In the genomic region with DNA sequence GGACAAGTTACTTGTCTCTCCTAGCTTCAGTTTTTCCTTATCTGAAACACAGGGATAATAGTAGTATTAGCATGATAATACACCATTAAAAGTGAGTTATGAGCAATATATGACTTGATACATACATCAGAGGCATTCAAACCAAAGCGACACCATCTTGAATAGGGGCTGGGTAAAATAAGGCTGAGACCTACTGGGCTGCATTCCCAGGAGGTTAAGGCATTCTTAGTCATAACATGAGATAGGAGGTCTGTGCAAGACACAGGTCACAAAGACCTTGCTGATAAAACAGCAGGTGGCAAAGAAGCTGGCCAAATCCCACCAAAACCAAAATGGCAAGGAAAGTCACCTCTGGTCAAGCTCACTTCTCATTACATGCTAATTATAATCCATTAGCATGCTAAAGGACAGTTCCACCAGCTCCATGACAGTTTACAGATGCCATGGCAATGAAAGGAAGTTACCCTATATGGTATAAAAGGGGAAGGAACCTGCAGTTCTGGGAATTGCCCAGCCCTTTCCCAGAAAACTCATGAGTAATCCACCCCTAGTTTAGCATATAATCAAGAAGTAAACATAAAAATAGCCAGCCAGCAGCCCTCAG, we compare ENCODE assay signal across 1 cellular context.
TF ChIP-seq lines count a peak whose summit lies in the region.

No MANE protein-coding gene starts in this region.

TF ChIP-seq in K562, 482 proteins besides CTCF, POLR2A, EP300 and RAD21 (continued from another document and continues in another):
- TF ChIP-seq, protein P1, sequence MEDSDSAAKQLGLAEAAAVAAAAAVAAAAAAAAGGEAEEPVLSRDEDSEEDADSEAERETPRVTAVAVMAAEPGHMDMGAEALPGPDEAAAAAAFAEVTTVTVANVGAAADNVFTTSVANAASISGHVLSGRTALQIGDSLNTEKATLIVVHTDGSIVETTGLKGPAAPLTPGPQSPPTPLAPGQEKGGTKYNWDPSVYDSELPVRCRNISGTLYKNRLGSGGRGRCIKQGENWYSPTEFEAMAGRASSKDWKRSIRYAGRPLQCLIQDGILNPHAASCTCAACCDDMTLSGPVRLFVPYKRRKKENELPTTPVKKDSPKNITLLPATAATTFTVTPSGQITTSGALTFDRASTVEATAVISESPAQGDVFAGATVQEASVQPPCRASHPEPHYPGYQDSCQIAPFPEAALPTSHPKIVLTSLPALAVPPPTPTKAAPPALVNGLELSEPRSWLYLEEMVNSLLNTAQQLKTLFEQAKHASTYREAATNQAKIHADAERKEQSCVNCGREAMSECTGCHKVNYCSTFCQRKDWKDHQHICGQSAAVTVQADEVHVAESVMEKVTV (CRISPR knock-in tag; IDR thresholded peaks at IDR 0.05), result no peak
- TF ChIP-seq ZNF282 (CRISPR knock-in tag; IDR thresholded peaks at IDR 0.05) (no peak), ZNF778 (CRISPR knock-in tag; IDR thresholded peaks at IDR 0.05) (no peak), ZNF347 (CRISPR knock-in tag; IDR thresholded peaks at IDR 0.05; ENCODE audit: low read depth) (peak; percentile 66; the same call in 1 of the 2 replicates), ZNF239 (CRISPR knock-in tag; IDR thresholded peaks at IDR 0.05) (peak; percentile 83), KAT2B (IDR thresholded peaks at IDR 0.05; ENCODE audit: low read depth, low read length) (no peak), BMI1 (IDR thresholded peaks at IDR 0.05; ENCODE audit: low read length) (no peak), ZSCAN32 (CRISPR knock-in tag; IDR thresholded peaks at IDR 0.05) (0 out of 2 replicates have a peak, but pooled peaks have one; percentile 55), PCBP2 (IDR thresholded peaks at IDR 0.05; ENCODE audit: low read depth, low read length, poor library complexity, severe bottlenecking) (no peak), MIER1 (IDR thresholded peaks at IDR 0.05; ENCODE audit: low read depth) (no peak), DDX20 (tag; IDR thresholded peaks at IDR 0.05; ENCODE audit: low read depth) (peak; percentile 92), TARDBP (IDR thresholded peaks at IDR 0.05) (no peak), NEUROD1 (IDR thresholded peaks at IDR 0.05; ENCODE audit: borderline replicate concordance, low read depth, low read length, partially characterized antibody) (no peak), ZC3H8 (IDR thresholded peaks at IDR 0.05) (no peak), TEAD2 (tag; IDR thresholded peaks at IDR 0.05) (peak; percentile 95), MAFG (tag; conservative IDR thresholded peaks at IDR 0.05) (no peak), FOXK1 (CRISPR knock-in tag; IDR thresholded peaks at IDR 0.05; ENCODE audit: borderline replicate concordance) (no peak), ZNF121 (CRISPR knock-in tag; conservative IDR thresholded peaks at IDR 0.05) (no peak), MAFK (IDR thresholded peaks at IDR 0.05; ENCODE audit: low read length) (no peak), RUNX1 (IDR thresholded peaks at IDR 0.05; ENCODE audit: low read depth) (no peak), PHF20 (IDR thresholded peaks at IDR 0.05; ENCODE audit: partially characterized antibody) (no peak), LCOR (CRISPR knock-in tag; IDR thresholded peaks at IDR 0.05) (no peak), CREBBP (IDR thresholded peaks at IDR 0.05; ENCODE audit: low read depth, low read length) (no peak), HDAC8 (tag; IDR thresholded peaks at IDR 0.05) (peak; percentile 89), FOXM1 (IDR thresholded peaks at IDR 0.05; ENCODE audit: low read depth) (no peak), FOXM1 (CRISPR knock-in tag; IDR thresholded peaks at IDR 0.05; ENCODE audit: low read depth) (no peak), ARID2 (IDR thresholded peaks at IDR 0.05) (no peak), RFX7 (CRISPR knock-in tag; IDR thresholded peaks at IDR 0.05) (no peak), ELF2 (CRISPR knock-in tag; IDR thresholded peaks at IDR 0.05) (peak; percentile 25; the same call in 1 of the 2 replicates), RFX1 (IDR thresholded peaks at IDR 0.05) (peak; percentile 76), HDAC3 (IDR thresholded peaks at IDR 0.05; ENCODE audit: borderline replicate concordance, partially characterized antibody) (no peak), KHSRP (IDR thresholded peaks at IDR 0.05) (no peak), ARID1B (IDR thresholded peaks at IDR 0.05) (no peak), ZNF507 (tag; conservative IDR thresholded peaks at IDR 0.05) (no peak), NFATC3 (IDR thresholded peaks at IDR 0.05) (no peak), ZC3H4 (CRISPR knock-in tag; IDR thresholded peaks at IDR 0.05; ENCODE audit: borderline replicate concordance) (no peak), KLF6 (CRISPR knock-in tag; IDR thresholded peaks at IDR 0.05; ENCODE audit: borderline replicate concordance) (peak; percentile 94), SMARCA5 (IDR thresholded peaks at IDR 0.05) (no peak)
- TF ChIP-seq, protein P2, sequence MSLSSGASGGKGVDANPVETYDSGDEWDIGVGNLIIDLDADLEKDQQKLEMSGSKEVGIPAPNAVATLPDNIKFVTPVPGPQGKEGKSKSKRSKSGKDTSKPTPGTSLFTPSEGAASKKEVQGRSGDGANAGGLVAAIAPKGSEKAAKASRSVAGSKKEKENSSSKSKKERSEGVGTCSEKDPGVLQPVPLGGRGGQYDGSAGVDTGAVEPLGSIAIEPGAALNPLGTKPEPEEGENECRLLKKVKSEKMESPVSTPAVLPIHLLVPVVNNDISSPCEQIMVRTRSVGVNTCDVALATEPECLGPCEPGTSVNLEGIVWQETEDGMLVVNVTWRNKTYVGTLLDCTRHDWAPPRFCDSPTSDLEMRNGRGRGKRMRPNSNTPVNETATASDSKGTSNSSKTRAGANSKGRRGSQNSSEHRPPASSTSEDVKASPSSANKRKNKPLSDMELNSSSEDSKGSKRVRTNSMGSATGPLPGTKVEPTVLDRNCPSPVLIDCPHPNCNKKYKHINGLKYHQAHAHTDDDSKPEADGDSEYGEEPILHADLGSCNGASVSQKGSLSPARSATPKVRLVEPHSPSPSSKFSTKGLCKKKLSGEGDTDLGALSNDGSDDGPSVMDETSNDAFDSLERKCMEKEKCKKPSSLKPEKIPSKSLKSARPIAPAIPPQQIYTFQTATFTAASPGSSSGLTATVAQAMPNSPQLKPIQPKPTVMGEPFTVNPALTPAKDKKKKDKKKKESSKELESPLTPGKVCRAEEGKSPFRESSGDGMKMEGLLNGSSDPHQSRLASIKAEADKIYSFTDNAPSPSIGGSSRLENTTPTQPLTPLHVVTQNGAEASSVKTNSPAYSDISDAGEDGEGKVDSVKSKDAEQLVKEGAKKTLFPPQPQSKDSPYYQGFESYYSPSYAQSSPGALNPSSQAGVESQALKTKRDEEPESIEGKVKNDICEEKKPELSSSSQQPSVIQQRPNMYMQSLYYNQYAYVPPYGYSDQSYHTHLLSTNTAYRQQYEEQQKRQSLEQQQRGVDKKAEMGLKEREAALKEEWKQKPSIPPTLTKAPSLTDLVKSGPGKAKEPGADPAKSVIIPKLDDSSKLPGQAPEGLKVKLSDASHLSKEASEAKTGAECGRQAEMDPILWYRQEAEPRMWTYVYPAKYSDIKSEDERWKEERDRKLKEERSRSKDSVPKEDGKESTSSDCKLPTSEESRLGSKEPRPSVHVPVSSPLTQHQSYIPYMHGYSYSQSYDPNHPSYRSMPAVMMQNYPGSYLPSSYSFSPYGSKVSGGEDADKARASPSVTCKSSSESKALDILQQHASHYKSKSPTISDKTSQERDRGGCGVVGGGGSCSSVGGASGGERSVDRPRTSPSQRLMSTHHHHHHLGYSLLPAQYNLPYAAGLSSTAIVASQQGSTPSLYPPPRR (CRISPR knock-in tag; IDR thresholded peaks at IDR 0.05; ENCODE audit: borderline replicate concordance), result no peak
- TF ChIP-seq, protein P3, sequence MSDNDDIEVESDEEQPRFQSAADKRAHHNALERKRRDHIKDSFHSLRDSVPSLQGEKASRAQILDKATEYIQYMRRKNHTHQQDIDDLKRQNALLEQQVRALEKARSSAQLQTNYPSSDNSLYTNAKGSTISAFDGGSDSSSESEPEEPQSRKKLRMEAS (CRISPR knock-in tag; IDR thresholded peaks at IDR 0.05), result no peak
- TF ChIP-seq, protein P4, sequence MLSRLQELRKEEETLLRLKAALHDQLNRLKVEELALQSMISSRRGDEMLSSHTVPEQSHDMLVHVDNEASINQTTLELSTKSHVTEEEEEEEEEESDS (CRISPR knock-in tag; IDR thresholded peaks at IDR 0.05), result no peak
- TF ChIP-seq, protein P5, sequence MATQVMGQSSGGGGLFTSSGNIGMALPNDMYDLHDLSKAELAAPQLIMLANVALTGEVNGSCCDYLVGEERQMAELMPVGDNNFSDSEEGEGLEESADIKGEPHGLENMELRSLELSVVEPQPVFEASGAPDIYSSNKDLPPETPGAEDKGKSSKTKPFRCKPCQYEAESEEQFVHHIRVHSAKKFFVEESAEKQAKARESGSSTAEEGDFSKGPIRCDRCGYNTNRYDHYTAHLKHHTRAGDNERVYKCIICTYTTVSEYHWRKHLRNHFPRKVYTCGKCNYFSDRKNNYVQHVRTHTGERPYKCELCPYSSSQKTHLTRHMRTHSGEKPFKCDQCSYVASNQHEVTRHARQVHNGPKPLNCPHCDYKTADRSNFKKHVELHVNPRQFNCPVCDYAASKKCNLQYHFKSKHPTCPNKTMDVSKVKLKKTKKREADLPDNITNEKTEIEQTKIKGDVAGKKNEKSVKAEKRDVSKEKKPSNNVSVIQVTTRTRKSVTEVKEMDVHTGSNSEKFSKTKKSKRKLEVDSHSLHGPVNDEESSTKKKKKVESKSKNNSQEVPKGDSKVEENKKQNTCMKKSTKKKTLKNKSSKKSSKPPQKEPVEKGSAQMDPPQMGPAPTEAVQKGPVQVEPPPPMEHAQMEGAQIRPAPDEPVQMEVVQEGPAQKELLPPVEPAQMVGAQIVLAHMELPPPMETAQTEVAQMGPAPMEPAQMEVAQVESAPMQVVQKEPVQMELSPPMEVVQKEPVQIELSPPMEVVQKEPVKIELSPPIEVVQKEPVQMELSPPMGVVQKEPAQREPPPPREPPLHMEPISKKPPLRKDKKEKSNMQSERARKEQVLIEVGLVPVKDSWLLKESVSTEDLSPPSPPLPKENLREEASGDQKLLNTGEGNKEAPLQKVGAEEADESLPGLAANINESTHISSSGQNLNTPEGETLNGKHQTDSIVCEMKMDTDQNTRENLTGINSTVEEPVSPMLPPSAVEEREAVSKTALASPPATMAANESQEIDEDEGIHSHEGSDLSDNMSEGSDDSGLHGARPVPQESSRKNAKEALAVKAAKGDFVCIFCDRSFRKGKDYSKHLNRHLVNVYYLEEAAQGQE (CRISPR knock-in tag; IDR thresholded peaks at IDR 0.05; ENCODE audit: low read depth), result no peak
- TF ChIP-seq, protein P6, sequence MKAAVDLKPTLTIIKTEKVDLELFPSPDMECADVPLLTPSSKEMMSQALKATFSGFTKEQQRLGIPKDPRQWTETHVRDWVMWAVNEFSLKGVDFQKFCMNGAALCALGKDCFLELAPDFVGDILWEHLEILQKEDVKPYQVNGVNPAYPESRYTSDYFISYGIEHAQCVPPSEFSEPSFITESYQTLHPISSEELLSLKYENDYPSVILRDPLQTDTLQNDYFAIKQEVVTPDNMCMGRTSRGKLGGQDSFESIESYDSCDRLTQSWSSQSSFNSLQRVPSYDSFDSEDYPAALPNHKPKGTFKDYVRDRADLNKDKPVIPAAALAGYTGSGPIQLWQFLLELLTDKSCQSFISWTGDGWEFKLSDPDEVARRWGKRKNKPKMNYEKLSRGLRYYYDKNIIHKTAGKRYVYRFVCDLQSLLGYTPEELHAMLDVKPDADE (conservative IDR thresholded peaks at IDR 0.05; ENCODE audit: control insufficient read depth, low read depth, low read length), result no peak
- TF ChIP-seq, protein P7, sequence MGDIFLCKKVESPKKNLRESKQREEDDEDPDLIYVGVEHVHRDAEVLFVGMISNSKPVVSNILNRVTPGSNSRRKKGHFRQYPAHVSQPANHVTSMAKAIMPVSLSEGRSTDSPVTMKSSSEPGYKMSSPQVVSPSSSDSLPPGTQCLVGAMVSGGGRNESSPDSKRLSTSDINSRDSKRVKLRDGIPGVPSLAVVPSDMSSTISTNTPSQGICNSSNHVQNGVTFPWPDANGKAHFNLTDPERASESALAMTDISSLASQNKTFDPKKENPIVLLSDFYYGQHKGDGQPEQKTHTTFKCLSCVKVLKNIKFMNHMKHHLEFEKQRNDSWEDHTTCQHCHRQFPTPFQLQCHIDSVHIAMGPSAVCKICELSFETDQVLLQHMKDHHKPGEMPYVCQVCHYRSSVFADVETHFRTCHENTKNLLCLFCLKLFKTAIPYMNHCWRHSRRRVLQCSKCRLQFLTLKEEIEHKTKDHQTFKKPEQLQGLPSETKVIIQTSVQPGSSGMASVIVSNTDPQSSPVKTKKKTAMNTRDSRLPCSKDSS (IDR thresholded peaks at IDR 0.05; ENCODE audit: low read depth, partially characterized antibody), result no peak
- TF ChIP-seq, protein P8, sequence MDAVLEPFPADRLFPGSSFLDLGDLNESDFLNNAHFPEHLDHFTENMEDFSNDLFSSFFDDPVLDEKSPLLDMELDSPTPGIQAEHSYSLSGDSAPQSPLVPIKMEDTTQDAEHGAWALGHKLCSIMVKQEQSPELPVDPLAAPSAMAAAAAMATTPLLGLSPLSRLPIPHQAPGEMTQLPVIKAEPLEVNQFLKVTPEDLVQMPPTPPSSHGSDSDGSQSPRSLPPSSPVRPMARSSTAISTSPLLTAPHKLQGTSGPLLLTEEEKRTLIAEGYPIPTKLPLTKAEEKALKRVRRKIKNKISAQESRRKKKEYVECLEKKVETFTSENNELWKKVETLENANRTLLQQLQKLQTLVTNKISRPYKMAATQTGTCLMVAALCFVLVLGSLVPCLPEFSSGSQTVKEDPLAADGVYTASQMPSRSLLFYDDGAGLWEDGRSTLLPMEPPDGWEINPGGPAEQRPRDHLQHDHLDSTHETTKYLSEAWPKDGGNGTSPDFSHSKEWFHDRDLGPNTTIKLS (IDR thresholded peaks at IDR 0.05; ENCODE audit: borderline replicate concordance, low read depth), result no peak
- TF ChIP-seq, protein P9, sequence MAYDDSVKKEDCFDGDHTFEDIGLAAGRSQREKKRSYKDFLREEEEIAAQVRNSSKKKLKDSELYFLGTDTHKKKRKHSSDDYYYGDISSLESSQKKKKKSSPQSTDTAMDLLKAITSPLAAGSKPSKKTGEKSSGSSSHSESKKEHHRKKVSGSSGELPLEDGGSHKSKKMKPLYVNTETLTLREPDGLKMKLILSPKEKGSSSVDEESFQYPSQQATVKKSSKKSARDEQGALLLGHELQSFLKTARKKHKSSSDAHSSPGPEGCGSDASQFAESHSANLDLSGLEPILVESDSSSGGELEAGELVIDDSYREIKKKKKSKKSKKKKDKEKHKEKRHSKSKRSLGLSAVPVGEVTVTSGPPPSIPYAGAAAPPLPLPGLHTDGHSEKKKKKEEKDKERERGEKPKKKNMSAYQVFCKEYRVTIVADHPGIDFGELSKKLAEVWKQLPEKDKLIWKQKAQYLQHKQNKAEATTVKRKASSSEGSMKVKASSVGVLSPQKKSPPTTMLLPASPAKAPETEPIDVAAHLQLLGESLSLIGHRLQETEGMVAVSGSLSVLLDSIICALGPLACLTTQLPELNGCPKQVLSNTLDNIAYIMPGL (CRISPR knock-in tag; IDR thresholded peaks at IDR 0.05), result no peak
- TF ChIP-seq, protein P10, sequence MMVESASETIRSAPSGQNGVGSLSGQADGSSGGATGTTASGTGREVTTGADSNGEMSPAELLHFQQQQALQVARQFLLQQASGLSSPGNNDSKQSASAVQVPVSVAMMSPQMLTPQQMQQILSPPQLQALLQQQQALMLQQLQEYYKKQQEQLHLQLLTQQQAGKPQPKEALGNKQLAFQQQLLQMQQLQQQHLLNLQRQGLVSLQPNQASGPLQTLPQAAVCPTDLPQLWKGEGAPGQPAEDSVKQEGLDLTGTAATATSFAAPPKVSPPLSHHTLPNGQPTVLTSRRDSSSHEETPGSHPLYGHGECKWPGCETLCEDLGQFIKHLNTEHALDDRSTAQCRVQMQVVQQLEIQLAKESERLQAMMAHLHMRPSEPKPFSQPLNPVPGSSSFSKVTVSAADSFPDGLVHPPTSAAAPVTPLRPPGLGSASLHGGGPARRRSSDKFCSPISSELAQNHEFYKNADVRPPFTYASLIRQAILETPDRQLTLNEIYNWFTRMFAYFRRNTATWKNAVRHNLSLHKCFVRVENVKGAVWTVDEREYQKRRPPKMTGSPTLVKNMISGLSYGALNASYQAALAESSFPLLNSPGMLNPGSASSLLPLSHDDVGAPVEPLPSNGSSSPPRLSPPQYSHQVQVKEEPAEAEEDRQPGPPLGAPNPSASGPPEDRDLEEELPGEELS (CRISPR knock-in tag; IDR thresholded peaks at IDR 0.05; ENCODE audit: borderline replicate concordance), result no peak
